Comparison of ENCODE assay signal across 20 cellular contexts in genomic region chr17:28402224-28402630, GRCh38.
DNase-seq lines count a peak whose midpoint lies in the region; ATAC-seq, FAIRE-seq and TF ChIP-seq lines count a peak whose summit lies in the region.
"Had no signal": no experiment of that assay in that cellular context is flagged by ENCODE, and none has a peak within 500 bp of the region (broad histone marks: within the 10 kb centered on the region; RNA-seq: fewer than 3 reads in every experiment).

No MANE protein-coding gene starts in this region.

- DNase-seq in NCI-H146 (lab: John Stamatoyannopoulos, UW) (peak; percentile 51), NCI-H146 treated with DMSO at 0.1 percent for 48 hours (lab: John Stamatoyannopoulos, UW; ENCODE audit: unreplicated experiment) (no peak), ELF-1 (ENCODE audit: low read depth, low spot score) (peak; percentile 54), iPS-NIHi7 (ENCODE audit: extremely low spot score) (peak; percentile 47), D721Med (ENCODE audit: insufficient read length, low spot score) (no peak), DMS 273 (lab: John Stamatoyannopoulos, UW; ENCODE audit: unreplicated experiment) (no peak)
- DNase-seq: activated naive CD4-positive, alpha-beta T cell treated with anti-CD3 and anti-CD28 coated beads, Interleukin-2, amount 50 U/mL, for 16 hours; hippocampal formation; KG1; left cardiac atrium; midbrain; NCI-H1048; RPMI8226; stimulated activated CD8-positive, alpha-beta memory T cell treated with anti-CD3 and anti-CD28 coated beads, Interleukin-4, amount 100 ng/mL, for 48 hours; substantia nigra had no signal

- TF ChIP-seq CTCF in D721Med (IDR thresholded peaks at IDR 0.05; ENCODE audit: insufficient read depth, missing control alignments): no peak

- ATAC-seq in GM19035 (IDR thresholded peaks at IDR 0.05; ENCODE audit: unreplicated experiment): no peak
- ATAC-seq: left cardiac atrium had no signal

- 0 out of 2 replicates have a peak, but pooled peaks have one; percentile 1 for TF ChIP-seq POLR2A in Raji (IDR thresholded peaks at IDR 0.05; ENCODE audit: insufficient read depth, low read depth, low read length)

- no peak for FAIRE-seq in D721Med (lab: Jason Lieb, UNC)
- FAIRE-seq: A204.1, colon, TTC549 had no signal

Comparison
In these comparisons a context has a peak if more than half of its experiments do, and no peak if none do; other contexts are left out.
1. DNase-seq: peak in NCI-H146 (single experiment), ELF-1 (single experiment) and iPS-NIHi7 (single experiment); none in NCI-H146 treated with DMSO at 0.1 percent for 48 hours (single experiment), D721Med (single experiment) and DMS 273 (single experiment).